Comparison of ENCODE assay signal across 1 cellular context in genomic region chr20:25696384-25697131, GRCh38.
A peak's percentile ranks its signal among the peaks of the same experiment; 100 is the strongest.
TF ChIP-seq lines count a peak whose summit lies in the region.

TSS of gene ZNF337 (minus strand) at chr20:25696853. CDS start at chr20:25686417, 10,436 bp downstream.

TF ChIP-seq in K562, 482 proteins besides CTCF, POLR2A, EP300 and RAD21 (continued from another document):
- TF ChIP-seq NKRF (IDR thresholded peaks at IDR 0.05; ENCODE audit: borderline replicate concordance) (no peak), ATF1 (CRISPR knock-in tag; IDR thresholded peaks at IDR 0.05) (no peak), ATF1 (tag; IDR thresholded peaks at IDR 0.05) (peak; percentile 93), SREBF1 (IDR thresholded peaks at IDR 0.05; ENCODE audit: borderline replicate concordance, low read depth, low read length) (no peak), ZNF24 (IDR thresholded peaks at IDR 0.05) (no peak), PTTG1 (tag; IDR thresholded peaks at IDR 0.05; ENCODE audit: low read depth) (no peak), ZNF133 (CRISPR knock-in tag; IDR thresholded peaks at IDR 0.05) (no peak), EHMT2 (IDR thresholded peaks at IDR 0.05) (no peak), SRSF7 (optimal IDR thresholded peaks at IDR 0.05; ENCODE audit: low read depth, low read length) (no peak), NCOR1 (IDR thresholded peaks at IDR 0.05) (no peak), BACH1 (tag; IDR thresholded peaks at IDR 0.05) (no peak), SMAD3 (CRISPR knock-in tag; conservative IDR thresholded peaks at IDR 0.05) (no peak), XRCC5 (IDR thresholded peaks at IDR 0.05; ENCODE audit: low read depth, low read length) (no peak), PHF21A (IDR thresholded peaks at IDR 0.05; ENCODE audit: borderline replicate concordance, low read depth) (no peak), SFPQ (IDR thresholded peaks at IDR 0.05; ENCODE audit: low read depth, low read length) (no peak), ZNF395 (CRISPR knock-in tag; IDR thresholded peaks at IDR 0.05) (no peak), POLR3A (IDR thresholded peaks at IDR 0.05; ENCODE audit: borderline replicate concordance, extremely low read depth, insufficient read depth, insufficient read length) (no peak), ZNF3 (CRISPR knock-in tag; IDR thresholded peaks at IDR 0.05) (no peak), PTBP1 (IDR thresholded peaks at IDR 0.05; ENCODE audit: low read depth, low read length) (no peak), NFXL1 (CRISPR knock-in tag; IDR thresholded peaks at IDR 0.05) (no peak), ETV1 (tag; conservative IDR thresholded peaks at IDR 0.05; ENCODE audit: low read depth) (0 out of 2 replicates have a peak, but pooled peaks have one; percentile 38), E2F5 (CRISPR knock-in tag; IDR thresholded peaks at IDR 0.05) (no peak), ZNF561 (CRISPR knock-in tag; conservative IDR thresholded peaks at IDR 0.05) (no peak), ZNF280A (IDR thresholded peaks at IDR 0.05; ENCODE audit: low read depth, partially characterized antibody) (no peak), BRF2 (IDR thresholded peaks at IDR 0.05; ENCODE audit: borderline replicate concordance, insufficient read depth, insufficient read length) (no peak), GABPA (tag; conservative IDR thresholded peaks at IDR 0.05; ENCODE audit: low read depth) (peak; percentile 85), SP1 (CRISPR knock-in tag; IDR thresholded peaks at IDR 0.05) (peak; percentile 60), PRMT5 (CRISPR knock-in tag; IDR thresholded peaks at IDR 0.05) (no peak), ZNF583 (CRISPR knock-in tag; IDR thresholded peaks at IDR 0.05) (no peak), ZNF217 (CRISPR knock-in tag; IDR thresholded peaks at IDR 0.05) (no peak), E2F4 (CRISPR knock-in tag; IDR thresholded peaks at IDR 0.05; ENCODE audit: low read depth) (no peak), ADNP (tag; IDR thresholded peaks at IDR 0.05) (no peak), GTF2E2 (tag; IDR thresholded peaks at IDR 0.05) (no peak), REST (CRISPR knock-in tag; IDR thresholded peaks at IDR 0.05; ENCODE audit: low read depth) (no peak), KLF1 (tag; IDR thresholded peaks at IDR 0.05) (peak; percentile 76; the same call in 1 of the 2 replicates), THAP12 (CRISPR knock-in tag; IDR thresholded peaks at IDR 0.05) (no peak), PHTF2 (CRISPR knock-in tag; IDR thresholded peaks at IDR 0.05) (no peak), DMBX1 (CRISPR knock-in tag; IDR thresholded peaks at IDR 0.05; ENCODE audit: borderline replicate concordance) (no peak; the same call in 1 of the 2 replicates), E2F1 (CRISPR knock-in tag; IDR thresholded peaks at IDR 0.05) (no peak)
